ENCODE assay signal across 8 cellular contexts in genomic region chr5:42993516-42994284, GRCh38. TPM values are rescaled to one million over a fixed set of nuclear protein-coding genes. Genes with fewer than 3 reads are reported as not detected.
DNase-seq lines count a peak whose midpoint lies in the region; ATAC-seq and TF ChIP-seq lines count a peak whose summit lies in the region.

No MANE protein-coding gene starts in this region.

- peaks cover 81% of the 10 kb centered on the region for H3K36me3 Mint-ChIP-seq in Calu3 (ENCODE audit: insufficient read depth, unreplicated experiment)
- no peaks in the 10 kb centered on the region for H3K36me3 Mint-ChIP-seq in type B pancreatic cell

- CTCF ChIA-PET in Calu3 (lab: Charles Lee), result no interaction called here
- CTCF ChIA-PET in GM10248 (lab: Yijun Ruan, JAX), result interaction anchor here (0.6 to 7.7 kb wide), 20 partner anchors 10 to 492 kb away, joined by 3 to 99 read pairs (median 4); partner anchors contain the start of gene ZNF131

- peak overlapping the region; percentile 69 for H3K4me3 ChIP-seq in WI38 (ENCODE audit: low read depth, low read length)
- H3K4me3 ChIP-seq in muscle layer of colon (ENCODE audit: low read depth in 1 of 2, low read length in 2 of 2), result peak overlapping the region in 1 of 2 donors; percentile 2

- H3K9me3 Mint-ChIP-seq in Calu3 (ENCODE audit: low read depth, unreplicated experiment) (peaks cover 3% of the 10 kb centered on the region), type B pancreatic cell (no peaks in the 10 kb centered on the region)

- TSS peak; percentile 42 for BruUV-seq in Calu3 (replicated peaks; lab: Mats Ljungman, UMichigan)

- H3K27me3 ChIP-seq in muscle layer of colon (ENCODE audit: control insufficient read depth in 1 of 2, insufficient read depth in 2 of 2, low read length in 2 of 2), result peaks cover 52 to 81% of the 10 kb centered on the region in 2 donors

- H3K27ac Mint-ChIP-seq in Calu3 (ENCODE audit: unreplicated experiment) (peak overlapping the region; percentile 99), type B pancreatic cell (peak overlapping the region; percentile 52)

- H3K4me1 ChIP-seq in muscle layer of colon (ENCODE audit: insufficient read depth, low read length), result peaks cover 13% of the 10 kb centered on the region

- H3K27ac ChIP-seq in muscle layer of colon (ENCODE audit: low read depth, low read length), result peak overlapping the region; percentile 19

- H3K9ac ChIP-seq in muscle layer of colon (ENCODE audit: low read length), result no peak overlapping the region

- H3K4me1 Mint-ChIP-seq in Calu3 (ENCODE audit: low read depth, unreplicated experiment) (peaks cover 31% of the 10 kb centered on the region), type B pancreatic cell (ENCODE audit: unreplicated experiment) (peaks cover 3% of the 10 kb centered on the region)

- peak overlapping the region; percentile 95 for H3K4me3 Mint-ChIP-seq in Calu3 (ENCODE audit: low read depth, unreplicated experiment)
- H3K4me3 Mint-ChIP-seq in type B pancreatic cell, result peak overlapping the region; percentile 85

- peak; percentile 1 for ATAC-seq in HG02970 (IDR thresholded peaks at IDR 0.05; ENCODE audit: low FRiP score, unreplicated experiment)

- H3K27me3 Mint-ChIP-seq in Calu3 (ENCODE audit: unreplicated experiment), result no peaks in the 10 kb centered on the region
- H3K27me3 Mint-ChIP-seq in type B pancreatic cell, result peaks cover 96% of the 10 kb centered on the region

- no peak for TF ChIP-seq CTCF in Calu3 (IDR thresholded peaks at IDR 0.05; ENCODE audit: unreplicated experiment)
- TF ChIP-seq CTCF in WI38 (IDR thresholded peaks at IDR 0.05; ENCODE audit: low read depth, low read length), result no peak
- TF ChIP-seq CTCF in type B pancreatic cell (conservative IDR thresholded peaks at IDR 0.05), result no peak
- TF ChIP-seq CTCF in GM20000 (IDR thresholded peaks at IDR 0.05; ENCODE audit: extremely low read depth, missing control alignments), result no peak
- TF ChIP-seq CTCF in GM10248 (IDR thresholded peaks at IDR 0.05; ENCODE audit: control extremely low read depth, extremely low read depth, low read depth, missing control alignments), result no peak

- POLR2A ChIA-PET in GM10248 (lab: Yijun Ruan, JAX), result interaction anchor here (0.8 to 1.6 kb wide), 4 partner anchors 9 to 48 kb away, joined by 3 to 13 read pairs (median 9); no protein-coding TSS in a partner anchor

- peaks cover 5% of the 10 kb centered on the region for H3K9me3 ChIP-seq in muscle layer of colon (ENCODE audit: low read length)

- DNase-seq in Calu3 (no peak), dermis microvascular lymphatic vessel endothelial cell (ENCODE audit: low read depth in 2 of 2) (peak; percentile 88 to 92), type B pancreatic cell (ENCODE audit: extremely low spot score, unreplicated experiment) (no peak), GM20000 (ENCODE audit: low spot score) (no peak), GM10248 (ENCODE audit: extremely low spot score) (no peak)

- intact Hi-C loops in Calu3 (cut with micrococcal nuclease; ENCODE audit: unreplicated experiment), result loop anchor here (2.0 to 10.0 kb wide), 2 partner anchors 71 to 311 kb away; no protein-coding TSS in a partner anchor

- H3K36me3 ChIP-seq in muscle layer of colon (ENCODE audit: insufficient read depth, low read length), result no peaks in the 10 kb centered on the region

RNA-seq across cellular contexts. Expression of gene ANXA2R, which starts 46.4 kb away (rescaled TPM):
- total RNA-seq in Calu3 (2022) (8.0 and 9.4 TPM in 2 replicates), dermis microvascular lymphatic vessel endothelial cell (6.0 and 9.6 TPM in 2 replicates), type B pancreatic cell (ENCODE audit: low replicate concordance) (0.34 and 0.74 TPM in 2 replicates)

Comparison
In these comparisons a context has a peak if more than half of its experiments do, and no peak if none do; other contexts are left out.
1. DNase-seq: peak in dermis microvascular lymphatic vessel endothelial cell (2 of 2); none in Calu3 (single experiment), type B pancreatic cell (single experiment), GM20000 (single experiment) and GM10248 (single experiment).